Comparison of ENCODE assay signal across 21 cellular contexts in genomic region chr2:50178050-50178449, GRCh38.
"Had no signal": no experiment of that assay in that cellular context is flagged by ENCODE, and none has a peak within 500 bp of the region (broad histone marks: within the 10 kb centered on the region; RNA-seq: fewer than 3 reads in every experiment).

No MANE protein-coding gene starts in this region.

- H3K4me1 ChIP-seq: SJCRH30 had no signal

- H3K4me3 ChIP-seq: K562, SJCRH30 had no signal

- H3K4me1 Mint-ChIP-seq: IgD-negative memory B cell had no signal

- H3K4me2 ChIP-seq: KMS-11 had no signal

- H3K27me3 Mint-ChIP-seq: IgD-negative memory B cell had no signal

- H3K27me3 ChIP-seq: SJCRH30 had no signal

- H3K27ac Mint-ChIP-seq: IgD-negative memory B cell had no signal

- FAIRE-seq: K562, RCC 7860 had no signal

- DNase-seq: Kasumi-1, MV-4-11, NCI-H1048, NCI-H1105, NCI-H1436 treated with DMSO at 0.1 percent for 48 hours, NCI-H1694, NCI-H187 treated with DMSO at 0.1 percent for 48 hours, NCI-H2029 treated with DMSO at 0.1 percent for 48 hours, NCI-H2171 treated with DMSO at 0.1 percent for 48 hours, NCI-H345, NCI-H510A, NCI-H524 treated with DMSO at 0.1 percent for 48 hours, NCI-H774, SHP77 treated with DMSO at 0.1 percent for 48 hours, SJCRH30 had no signal

- H3K9me3 ChIP-seq: SJCRH30 had no signal

- H3K27ac ChIP-seq: KMS-11, SJCRH30 had no signal

- H3K36me3 Mint-ChIP-seq: IgD-negative memory B cell had no signal

- H3K36me3 ChIP-seq: SJCRH30 had no signal

- H3K9ac ChIP-seq: KMS-11 had no signal

- ATAC-seq: K562, Right ventricle myocardium inferior, SK-N-SH treated with all-trans-retinoic acid at 6 μM for 48 hours had no signal
